Comparison of ENCODE assay signal across 8 cellular contexts in the genomic region with DNA sequence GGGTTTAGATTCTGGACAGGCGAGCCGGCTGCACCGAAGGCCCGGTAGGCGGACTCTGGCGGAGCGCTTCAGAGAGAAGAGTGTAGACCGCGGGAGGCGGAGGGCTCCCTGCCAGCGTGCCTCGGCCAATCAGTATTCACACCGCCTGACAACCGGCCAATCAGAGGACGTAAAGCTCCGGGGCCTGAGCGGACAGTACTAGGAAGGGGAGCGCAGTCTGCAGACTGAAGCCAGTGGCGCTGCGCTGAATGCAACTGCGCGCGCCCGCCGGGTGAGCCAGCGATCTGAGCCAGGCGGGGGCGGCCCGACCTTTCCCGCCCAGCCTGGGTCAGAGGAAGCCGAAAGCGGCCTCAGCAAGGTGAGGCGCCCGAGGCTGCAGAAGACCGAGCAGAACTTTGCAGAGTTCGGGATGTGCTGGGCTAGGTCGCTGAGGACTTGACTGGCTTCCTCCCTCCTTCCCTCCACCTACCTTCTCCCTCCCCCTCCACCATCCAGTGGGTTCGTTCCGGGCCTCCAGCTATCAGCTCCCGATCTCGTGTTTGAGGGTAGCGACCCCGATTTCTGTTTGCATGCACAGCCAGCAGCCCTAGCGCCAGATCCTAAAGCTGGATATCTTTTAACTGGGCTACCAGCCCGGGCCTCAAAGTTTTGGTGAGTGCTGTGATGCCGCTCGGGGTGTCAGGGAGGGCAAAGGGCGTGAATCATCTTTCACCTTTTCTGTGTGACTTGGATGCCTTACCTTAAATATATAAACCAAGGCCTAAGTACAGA. TPM values are rescaled to one million over a fixed set of nuclear protein-coding genes. Genes with fewer than 3 reads are reported as not detected.
DNase-seq lines count a peak whose midpoint lies in the region; ATAC-seq and TF ChIP-seq lines count a peak whose summit lies in the region.

Gene DMRT2 (plus strand): TSS at position 233 of the 771 bp plus-strand sequence. CDS start 1,257 bp downstream, outside the sequence.

- H3K36me3 Mint-ChIP-seq in CD8-positive, alpha-beta memory T cell, result peaks cover 0 to 6% (median 5%) of the 10 kb centered on the region in 3 donors

- CTCF ChIA-PET in CD8-positive, alpha-beta memory T cell (lab: Charles Lee), result no interaction called here

- peak; percentile 65 for ATAC-seq in GM21390 (IDR thresholded peaks at IDR 0.05; ENCODE audit: unreplicated experiment)

- intact Hi-C loops in adrenal gland (cut with DNase I), result no loop called here

- no peak within 1 kb of the TSS for H3K4me3 ChIP-seq in CD8-positive, alpha-beta memory T cell (ENCODE audit: low read length)
- H3K4me3 ChIP-seq in adrenal gland (no peak within 1 kb of the TSS), cardiac muscle cell (no peak within 1 kb of the TSS)

- H3K4me1 Mint-ChIP-seq in CD8-positive, alpha-beta memory T cell, result peaks cover 37 to 56% (median 48%) of the 10 kb centered on the region in 3 donors

- H3K27me3 ChIP-seq in CD8-positive, alpha-beta memory T cell (ENCODE audit: insufficient read depth, low read length, poor library complexity, severe bottlenecking), result peaks cover 60% of the 10 kb centered on the region
- peaks cover 97% of the 10 kb centered on the region for H3K27me3 ChIP-seq in adrenal gland
- H3K27me3 ChIP-seq in cardiac muscle cell, result peaks cover 100% of the 10 kb centered on the region

- POLR2A ChIA-PET in CD8-positive, alpha-beta memory T cell (lab: Charles Lee), result no interaction called here

- peak within 1 kb of the TSS in 6 of 7 donors; percentile 63 to 88 (median 84) for H3K4me3 Mint-ChIP-seq in CD8-positive, alpha-beta memory T cell

- peaks cover 75 to 76% of the 10 kb centered on the region in 2 donors for H3K27me3 Mint-ChIP-seq in CD8-positive, alpha-beta memory T cell

- TF ChIP-seq CTCF in adrenal gland (IDR thresholded peaks at IDR 0.05), result no peak
- no peak for TF ChIP-seq CTCF in cardiac muscle cell (IDR thresholded peaks at IDR 0.05; ENCODE audit: low read depth, low read length)

- no peaks in the 10 kb centered on the region for H3K36me3 ChIP-seq in CD8-positive, alpha-beta memory T cell (ENCODE audit: insufficient read depth, low read length)
- H3K36me3 ChIP-seq in adrenal gland (replicated peaks in 1 of 2), result no peaks in the 10 kb centered on the region
- no peaks in the 10 kb centered on the region for H3K36me3 ChIP-seq in cardiac muscle cell

- H3K9me3 Mint-ChIP-seq in CD8-positive, alpha-beta memory T cell, result peaks cover 8 to 29% (median 14%) of the 10 kb centered on the region in 5 donors

- 4 to 6% (median 5%) methylated on average over 22 to 48 of the region's 48 CpGs for WGBS in adrenal gland, 4 donors

- no peak for DNase-seq in CD8-positive, alpha-beta memory T cell
- peak; percentile 72 for DNase-seq in NCI-H187 treated with DMSO at 0.1 percent for 48 hours (lab: John Stamatoyannopoulos, UW)
- peak; percentile 58 to 85 (median 73) for DNase-seq in adrenal gland
- DNase-seq in cardiac muscle cell (ENCODE audit: low read depth in 1 of 2, low spot score in 1 of 2), result peak; percentile 81 to 93
- DNase-seq in occipital lobe (lab: John Stamatoyannopoulos, UW), result peak; percentile 79
- DNase-seq in stimulated activated naive CD4-positive, alpha-beta T cell (lab: John Stamatoyannopoulos, UW), result no peak
- DNase-seq in NK-92 treated with Interleukin-12 subunit alpha and Interleukin-12 subunit beta, amount 100 ng/mL, for 24 hours (lab: John Stamatoyannopoulos, UW), result no peak

- no peaks in the 10 kb centered on the region for H3K9me3 ChIP-seq in CD8-positive, alpha-beta memory T cell (ENCODE audit: low read length)
- H3K9me3 ChIP-seq in adrenal gland (replicated peaks in 1 of 3) (no peaks in the 10 kb centered on the region), cardiac muscle cell (ENCODE audit: low read depth) (no peaks in the 10 kb centered on the region)

- peak within 1 kb of the TSS in 1 of 8 donors; percentile 53 for H3K27ac Mint-ChIP-seq in CD8-positive, alpha-beta memory T cell

- H3K27ac ChIP-seq in CD8-positive, alpha-beta memory T cell (ENCODE audit: low read depth, low read length), result no peak within 1 kb of the TSS
- no peak within 1 kb of the TSS for H3K27ac ChIP-seq in adrenal gland
- H3K27ac ChIP-seq in cardiac muscle cell, result no peak within 1 kb of the TSS

- no peak for TF ChIP-seq POLR2A in adrenal gland (IDR thresholded peaks at IDR 0.05)

- H3K4me1 ChIP-seq in CD8-positive, alpha-beta memory T cell (ENCODE audit: insufficient read depth, low read length), result peaks cover 27% of the 10 kb centered on the region
- H3K4me1 ChIP-seq in adrenal gland (replicated peaks in 1 of 2) (peaks cover 4 to 13% of the 10 kb centered on the region in 2 donors), cardiac muscle cell (ENCODE audit: low read depth) (no peaks in the 10 kb centered on the region)

RNA-seq across cellular contexts. Expression of gene DMRT2, which starts in this region (rescaled TPM):
- total RNA-seq in CD8-positive, alpha-beta memory T cell, result not detected
- polyA plus RNA-seq in CD8-positive, alpha-beta memory T cell, result 0.23 TPM
- total RNA-seq in adrenal gland (under 1 TPM in 2 of 8 donors, not detected in 6; 0.11 to 0.37 TPM), cardiac muscle cell (not detected in 2 replicates), occipital lobe (0.16 TPM)
- polyA plus RNA-seq in adrenal gland (1 to 10 TPM in 1 of 3 donors, not detected in 2; 1.3 TPM), cardiac muscle cell (not detected in 2 replicates)

Comparison
In these comparisons a context has a peak if more than half of its experiments do, and no peak if none do; other contexts are left out.
1. Peak in DNase-seq in cardiac muscle cell; RNA of the gene not detected or under 1 TPM.
2. Peak in DNase-seq in occipital lobe; RNA of the gene not detected or under 1 TPM.
3. DNase-seq: peak in NCI-H187 treated with DMSO at 0.1 percent for 48 hours (single experiment) and adrenal gland (7 of 7); none in CD8-positive, alpha-beta memory T cell (0 of 5), stimulated activated naive CD4-positive, alpha-beta T cell (0 of 6) and NK-92 treated with Interleukin-12 subunit alpha and Interleukin-12 subunit beta, amount 100 ng/mL, for 24 hours (single experiment).